In genomic region chr7:149397470-149397869, GRCh38 we compare ENCODE assay signal across 25 cellular contexts.
"Had no signal": no experiment of that assay in that cellular context is flagged by ENCODE, and none has a peak within 500 bp of the region (broad histone marks: within the 10 kb centered on the region; RNA-seq: fewer than 3 reads in every experiment).

No MANE protein-coding gene starts in this region.

- H3K4me2 ChIP-seq: PC-9 had no signal

- H2AFZ ChIP-seq: PC-9 had no signal

- DNase-seq: Karpas-422, MM.1S, MV-4-11, NCI-H1092, NCI-H1105, NCI-H1417 treated with DMSO at 0.1 percent for 48 hours, NCI-H1436 treated with DMSO at 0.1 percent for 48 hours, NCI-H1694 treated with DMSO at 0.1 percent for 48 hours, NCI-H187 treated with DMSO at 0.1 percent for 48 hours, NCI-H2029, NCI-H2081, NCI-H2171 treated with DMSO at 0.1 percent for 48 hours, NCI-H345, NCI-H446, NCI-H510A treated with DMSO at 0.1 percent for 48 hours, NCI-H524 treated with DMSO at 0.1 percent for 48 hours, NCI-H526 treated with DMSO at 0.1 percent for 48 hours, NCI-H774, PC-9, Right ventricle myocardium superior, SIG-M5, SJCRH30 had no signal

- FAIRE-seq: RCC 7860 had no signal

- H3K9me3 ChIP-seq: SJCRH30 had no signal

- H3K36me3 ChIP-seq: SJCRH30 had no signal

- H3K4me1 ChIP-seq: SJCRH30 had no signal

- H3K4me3 ChIP-seq: PC-9, SJCRH30, SK-N-MC had no signal

- H3K27ac ChIP-seq: PC-9, RWPE1, SJCRH30, SK-N-MC had no signal
